In the genomic region with DNA sequence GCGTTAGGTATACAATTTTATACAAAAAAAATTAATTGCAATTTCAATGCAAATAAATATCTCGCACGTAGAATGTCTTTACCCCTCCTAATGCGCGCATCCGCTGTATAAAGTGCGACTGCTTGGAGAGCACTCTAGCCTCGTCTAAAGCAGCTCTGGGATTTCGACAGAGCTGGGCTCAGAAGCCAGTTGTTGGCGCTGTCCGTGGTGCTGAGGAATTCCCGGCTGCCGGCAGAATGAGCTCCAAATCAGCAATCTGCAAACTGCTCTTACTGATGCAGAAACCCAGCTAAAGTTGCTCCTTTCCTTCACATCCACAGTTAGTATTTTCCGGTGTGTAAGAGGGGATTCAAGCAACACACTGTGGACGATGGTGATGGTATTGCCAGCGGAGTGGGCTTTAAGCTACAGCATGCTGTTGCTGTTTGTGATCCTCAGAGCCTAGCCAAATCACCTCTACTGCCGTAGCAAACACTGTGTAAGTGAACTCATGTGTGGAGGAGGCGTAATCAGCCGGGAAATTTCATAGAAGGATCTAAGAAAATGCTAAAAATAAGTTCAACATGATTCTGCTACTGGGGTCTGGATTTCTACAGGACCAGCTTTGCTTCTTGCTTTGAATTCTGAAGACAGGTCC, we compare ENCODE assay signal across 1 cellular context.
TF ChIP-seq lines count a peak whose summit lies in the region.

A gene (plus strand): TSS at position 137 of the 637 bp plus-strand sequence. CDS start 3,140 bp downstream, outside the sequence.

TF ChIP-seq in GM12878, 131 proteins besides CTCF, POLR2A, EP300 and RAD21:
- TF ChIP-seq, protein P1, sequence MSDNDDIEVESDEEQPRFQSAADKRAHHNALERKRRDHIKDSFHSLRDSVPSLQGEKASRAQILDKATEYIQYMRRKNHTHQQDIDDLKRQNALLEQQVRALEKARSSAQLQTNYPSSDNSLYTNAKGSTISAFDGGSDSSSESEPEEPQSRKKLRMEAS (IDR thresholded peaks at IDR 0.05; ENCODE audit: low read depth, low read length) = no peak
- TF ChIP-seq, protein P2, sequence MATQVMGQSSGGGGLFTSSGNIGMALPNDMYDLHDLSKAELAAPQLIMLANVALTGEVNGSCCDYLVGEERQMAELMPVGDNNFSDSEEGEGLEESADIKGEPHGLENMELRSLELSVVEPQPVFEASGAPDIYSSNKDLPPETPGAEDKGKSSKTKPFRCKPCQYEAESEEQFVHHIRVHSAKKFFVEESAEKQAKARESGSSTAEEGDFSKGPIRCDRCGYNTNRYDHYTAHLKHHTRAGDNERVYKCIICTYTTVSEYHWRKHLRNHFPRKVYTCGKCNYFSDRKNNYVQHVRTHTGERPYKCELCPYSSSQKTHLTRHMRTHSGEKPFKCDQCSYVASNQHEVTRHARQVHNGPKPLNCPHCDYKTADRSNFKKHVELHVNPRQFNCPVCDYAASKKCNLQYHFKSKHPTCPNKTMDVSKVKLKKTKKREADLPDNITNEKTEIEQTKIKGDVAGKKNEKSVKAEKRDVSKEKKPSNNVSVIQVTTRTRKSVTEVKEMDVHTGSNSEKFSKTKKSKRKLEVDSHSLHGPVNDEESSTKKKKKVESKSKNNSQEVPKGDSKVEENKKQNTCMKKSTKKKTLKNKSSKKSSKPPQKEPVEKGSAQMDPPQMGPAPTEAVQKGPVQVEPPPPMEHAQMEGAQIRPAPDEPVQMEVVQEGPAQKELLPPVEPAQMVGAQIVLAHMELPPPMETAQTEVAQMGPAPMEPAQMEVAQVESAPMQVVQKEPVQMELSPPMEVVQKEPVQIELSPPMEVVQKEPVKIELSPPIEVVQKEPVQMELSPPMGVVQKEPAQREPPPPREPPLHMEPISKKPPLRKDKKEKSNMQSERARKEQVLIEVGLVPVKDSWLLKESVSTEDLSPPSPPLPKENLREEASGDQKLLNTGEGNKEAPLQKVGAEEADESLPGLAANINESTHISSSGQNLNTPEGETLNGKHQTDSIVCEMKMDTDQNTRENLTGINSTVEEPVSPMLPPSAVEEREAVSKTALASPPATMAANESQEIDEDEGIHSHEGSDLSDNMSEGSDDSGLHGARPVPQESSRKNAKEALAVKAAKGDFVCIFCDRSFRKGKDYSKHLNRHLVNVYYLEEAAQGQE (IDR thresholded peaks at IDR 0.05; ENCODE audit: low read depth, low read length) = peak; percentile 98
